In genomic region chr6:7260291-7261029, GRCh38 we compare ENCODE assay signal across 8 cellular contexts. TPM values are rescaled to one million over a fixed set of nuclear protein-coding genes. Genes with fewer than 3 reads are reported as not detected.
DNase-seq lines count a peak whose midpoint lies in the region; ATAC-seq, FAIRE-seq and TF ChIP-seq lines count a peak whose summit lies in the region.

No MANE protein-coding gene starts in this region.

- no peak for DNase-seq in stimulated activated naive CD8-positive, alpha-beta T cell treated with anti-CD3 and anti-CD28 coated beads, Interleukin-15, Interleukin-2, amounts not matched to agents 100 U/mL and 50 U/mL, for 24 hours
- DNase-seq in breast epithelium (ENCODE audit: low spot score in 2 of 2) (peak in 1 of 2 donors; percentile 47), lower lobe of right lung (no peak), upper lobe of right lung (no peak), RCC 7860 (ENCODE audit: low spot score) (no peak)
- no peak for DNase-seq in NK-92 treated with Interleukin-12 subunit alpha and Interleukin-12 subunit beta, amount 100 ng/mL, for 24 hours (lab: John Stamatoyannopoulos, UW)
- DNase-seq in activated CD4-positive, alpha-beta T cell treated with anti-CD3 and anti-CD28 coated beads, Interleukin-2, amount 50 U/mL, for 48 hours: no peak

- peak overlapping the region; percentile 52 to 71 (median 61) for H3K4me3 ChIP-seq in breast epithelium
- H3K4me3 ChIP-seq in lower lobe of right lung: peak overlapping the region; percentile 61
- H3K4me3 ChIP-seq in upper lobe of right lung: peak overlapping the region; percentile 69

- intact Hi-C loops in breast epithelium (cut with DNase I; ENCODE audit: low total_unique reads) (no loop called here), lower lobe of right lung (cut with DNase I) (no loop called here), upper lobe of right lung (cut with DNase I) (no loop called here)

- H3K27me3 Mint-ChIP-seq in stimulated activated naive CD8-positive, alpha-beta T cell treated with anti-CD3 and anti-CD28 coated beads, Interleukin-15, Interleukin-2, amounts not matched to agents 100 ng/mL and 50 ng/mL, for 24 hours: peaks cover 26% of the 10 kb centered on the region

- H3K27ac ChIP-seq in breast epithelium: peak overlapping the region; percentile 86 to 87
- peak overlapping the region; percentile 69 for H3K27ac ChIP-seq in lower lobe of right lung
- H3K27ac ChIP-seq in upper lobe of right lung: peak overlapping the region; percentile 78

- ATAC-seq in stimulated activated naive CD8-positive, alpha-beta T cell treated with anti-CD3 and anti-CD28 coated beads, Interleukin-15, Interleukin-2, amounts not matched to agents 100 U/mL and 50 U/mL, for 24 hours: no peak
- ATAC-seq in lower lobe of right lung (peak; percentile 25 to 38), upper lobe of right lung (peak; percentile 29)

- H3K27ac Mint-ChIP-seq in stimulated activated naive CD8-positive, alpha-beta T cell treated with anti-CD3 and anti-CD28 coated beads, Interleukin-15, Interleukin-2, amounts not matched to agents 100 ng/mL and 50 ng/mL, for 24 hours: no peak overlapping the region

- H3K9me3 Mint-ChIP-seq in stimulated activated naive CD8-positive, alpha-beta T cell treated with anti-CD3 and anti-CD28 coated beads, Interleukin-15, Interleukin-2, amounts not matched to agents 100 ng/mL and 50 ng/mL, for 24 hours: no peaks in the 10 kb centered on the region

- peak overlapping the region; percentile 84 for H3K4me3 Mint-ChIP-seq in stimulated activated naive CD8-positive, alpha-beta T cell treated with anti-CD3 and anti-CD28 coated beads, Interleukin-15, Interleukin-2, amounts not matched to agents 100 ng/mL and 50 ng/mL, for 24 hours

- peaks cover 10 to 11% of the 10 kb centered on the region in 2 donors for H3K9me3 ChIP-seq in breast epithelium
- peaks cover 4% of the 10 kb centered on the region for H3K9me3 ChIP-seq in lower lobe of right lung
- H3K9me3 ChIP-seq in upper lobe of right lung: no peaks in the 10 kb centered on the region

- no peaks in the 10 kb centered on the region for H3K36me3 Mint-ChIP-seq in stimulated activated naive CD8-positive, alpha-beta T cell treated with anti-CD3 and anti-CD28 coated beads, Interleukin-15, Interleukin-2, amounts not matched to agents 100 ng/mL and 50 ng/mL, for 24 hours (ENCODE audit: low read depth)

- H3K36me3 ChIP-seq in breast epithelium: no peaks in the 10 kb centered on the region
- no peaks in the 10 kb centered on the region for H3K36me3 ChIP-seq in lower lobe of right lung
- H3K36me3 ChIP-seq in upper lobe of right lung: no peaks in the 10 kb centered on the region

- TF ChIP-seq CTCF in breast epithelium (IDR thresholded peaks at IDR 0.05): no peak
- TF ChIP-seq CTCF in lower lobe of right lung (IDR thresholded peaks at IDR 0.05): no peak
- no peak for TF ChIP-seq CTCF in upper lobe of right lung (IDR thresholded peaks at IDR 0.05)

- no peak for FAIRE-seq in RCC 7860 (lab: Jason Lieb, UNC)

- H3K27me3 ChIP-seq in breast epithelium (no peaks in the 10 kb centered on the region), lower lobe of right lung (ENCODE audit: low read depth) (no peaks in the 10 kb centered on the region), upper lobe of right lung (no peaks in the 10 kb centered on the region)

- H3K4me1 ChIP-seq in breast epithelium (peaks cover 0 to 2% of the 10 kb centered on the region in 2 donors), lower lobe of right lung (peaks cover 17% of the 10 kb centered on the region), upper lobe of right lung (peaks cover 7% of the 10 kb centered on the region)

- TF ChIP-seq POLR2A in breast epithelium (IDR thresholded peaks at IDR 0.05): no peak

- peaks cover 22% of the 10 kb centered on the region for H3K4me1 Mint-ChIP-seq in stimulated activated naive CD8-positive, alpha-beta T cell treated with anti-CD3 and anti-CD28 coated beads, Interleukin-15, Interleukin-2, amounts not matched to agents 100 ng/mL and 50 ng/mL, for 24 hours (ENCODE audit: low read depth)

RNA-seq across cellular contexts. Expression of gene SSR1, which starts 52.5 kb away (rescaled TPM):
- total RNA-seq in breast epithelium: 10 to 100 TPM; 52.2 to 53.6 (median 53.4) TPM
- total RNA-seq in lower lobe of right lung: 127 TPM
- 128 TPM for total RNA-seq in upper lobe of right lung
